2 cellular contexts compared by ENCODE assay signal in the genomic region with DNA sequence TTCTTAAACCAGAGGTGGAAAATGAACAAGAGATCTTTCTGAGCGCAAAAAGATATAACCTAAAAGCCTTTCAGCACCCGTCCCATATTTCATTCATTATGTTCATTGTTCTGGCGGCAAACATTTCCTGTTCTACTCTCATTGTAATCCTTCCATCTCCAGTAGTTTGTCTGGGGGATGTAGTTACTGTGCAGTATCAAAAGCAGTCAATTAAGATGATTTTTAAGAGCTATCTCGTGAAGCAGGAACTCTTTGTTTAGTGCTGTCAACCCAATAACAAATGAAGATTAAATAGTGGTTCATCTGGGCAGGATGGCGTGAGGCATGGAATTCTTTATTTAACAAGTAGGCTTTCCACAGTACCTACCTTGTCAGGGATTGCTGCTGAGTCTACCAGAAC.
TF ChIP-seq lines count a peak whose summit lies in the region.

No MANE protein-coding gene starts in this region.

TF ChIP-seq in endothelial cell of umbilical vein, 7 proteins besides CTCF, POLR2A, EP300 and RAD21 (continued from another document):
- TF ChIP-seq, protein P1, sequence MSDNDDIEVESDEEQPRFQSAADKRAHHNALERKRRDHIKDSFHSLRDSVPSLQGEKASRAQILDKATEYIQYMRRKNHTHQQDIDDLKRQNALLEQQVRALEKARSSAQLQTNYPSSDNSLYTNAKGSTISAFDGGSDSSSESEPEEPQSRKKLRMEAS (IDR thresholded peaks at IDR 0.05; ENCODE audit: insufficient read depth, insufficient read length): no peak
- TF ChIP-seq JUN (IDR thresholded peaks at IDR 0.05; ENCODE audit: borderline replicate concordance, insufficient read depth, insufficient read length, low read depth): no peak
- no peak for TF ChIP-seq MYC (IDR thresholded peaks at IDR 0.05; ENCODE audit: low read depth, low read length)
- TF ChIP-seq FOS (IDR thresholded peaks at IDR 0.05; ENCODE audit: borderline replicate concordance, insufficient read depth, low read length): no peak

TF ChIP-seq in neural cell, 6 proteins besides CTCF, POLR2A, EP300 and RAD21 (continued from another document):
- TF ChIP-seq, protein P2, sequence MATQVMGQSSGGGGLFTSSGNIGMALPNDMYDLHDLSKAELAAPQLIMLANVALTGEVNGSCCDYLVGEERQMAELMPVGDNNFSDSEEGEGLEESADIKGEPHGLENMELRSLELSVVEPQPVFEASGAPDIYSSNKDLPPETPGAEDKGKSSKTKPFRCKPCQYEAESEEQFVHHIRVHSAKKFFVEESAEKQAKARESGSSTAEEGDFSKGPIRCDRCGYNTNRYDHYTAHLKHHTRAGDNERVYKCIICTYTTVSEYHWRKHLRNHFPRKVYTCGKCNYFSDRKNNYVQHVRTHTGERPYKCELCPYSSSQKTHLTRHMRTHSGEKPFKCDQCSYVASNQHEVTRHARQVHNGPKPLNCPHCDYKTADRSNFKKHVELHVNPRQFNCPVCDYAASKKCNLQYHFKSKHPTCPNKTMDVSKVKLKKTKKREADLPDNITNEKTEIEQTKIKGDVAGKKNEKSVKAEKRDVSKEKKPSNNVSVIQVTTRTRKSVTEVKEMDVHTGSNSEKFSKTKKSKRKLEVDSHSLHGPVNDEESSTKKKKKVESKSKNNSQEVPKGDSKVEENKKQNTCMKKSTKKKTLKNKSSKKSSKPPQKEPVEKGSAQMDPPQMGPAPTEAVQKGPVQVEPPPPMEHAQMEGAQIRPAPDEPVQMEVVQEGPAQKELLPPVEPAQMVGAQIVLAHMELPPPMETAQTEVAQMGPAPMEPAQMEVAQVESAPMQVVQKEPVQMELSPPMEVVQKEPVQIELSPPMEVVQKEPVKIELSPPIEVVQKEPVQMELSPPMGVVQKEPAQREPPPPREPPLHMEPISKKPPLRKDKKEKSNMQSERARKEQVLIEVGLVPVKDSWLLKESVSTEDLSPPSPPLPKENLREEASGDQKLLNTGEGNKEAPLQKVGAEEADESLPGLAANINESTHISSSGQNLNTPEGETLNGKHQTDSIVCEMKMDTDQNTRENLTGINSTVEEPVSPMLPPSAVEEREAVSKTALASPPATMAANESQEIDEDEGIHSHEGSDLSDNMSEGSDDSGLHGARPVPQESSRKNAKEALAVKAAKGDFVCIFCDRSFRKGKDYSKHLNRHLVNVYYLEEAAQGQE (IDR thresholded peaks at IDR 0.05; ENCODE audit: borderline replicate concordance): no peak
- TF ChIP-seq TAF1 (IDR thresholded peaks at IDR 0.05; ENCODE audit: low read depth) (no peak), SMC3 (conservative IDR thresholded peaks at IDR 0.05; ENCODE audit: poor library complexity) (no peak)
TF ChIP-seq in neural cell: peak in this region for 0.
